Comparison of ENCODE assay signal across 9 cellular contexts in genomic region chr6:126002755-126003390, GRCh38.
"Had no signal": no experiment of that assay in that cellular context is flagged by ENCODE, and none has a peak within 500 bp of the region (broad histone marks: within the 10 kb centered on the region; RNA-seq: fewer than 3 reads in every experiment).

No MANE protein-coding gene starts in this region.

- H3K9me3 Mint-ChIP-seq: activated T-helper 2 cell treated with anti-CD3 and anti-CD28 coated beads, Interferon-gamma antibody, Interleukin-2, Interleukin-4, amounts not matched to agents 10 μg/mL and 5 μg/mL and 100 μg/mL, durations not matched to agents 14 hours and 24 hours and 36 hours had no signal

- H3K4me1 ChIP-seq: ascending aorta, esophagus muscularis mucosa had no signal

- H3K9me3 ChIP-seq: ascending aorta, esophagus muscularis mucosa, stomach, thoracic aorta had no signal

- DNase-seq: dorsolateral prefrontal cortex; glutamatergic neuron; stimulated activated CD4-positive, alpha-beta T cell treated with anti-CD3 and anti-CD28 coated beads, Interleukin-15, amount 100 ng/mL, for 24 hours; stimulated activated CD4-positive, alpha-beta T cell treated with anti-CD3 and anti-CD28 coated beads, Interleukin-4, amount 100 ng/mL, for 24 hours; stomach had no signal

- H3K27ac ChIP-seq: ascending aorta, dorsolateral prefrontal cortex, esophagus muscularis mucosa, stomach, thoracic aorta had no signal

- H3K27me3 ChIP-seq: ascending aorta, dorsolateral prefrontal cortex, esophagus muscularis mucosa, stomach had no signal

- H3K4me3 ChIP-seq: ascending aorta, dorsolateral prefrontal cortex, esophagus muscularis mucosa, stomach, thoracic aorta had no signal
